ENCODE assay signal across 10 cellular contexts in genomic region chr17:19812407-19812806, GRCh38. TPM values are rescaled to one million over a fixed set of nuclear protein-coding genes. Genes with fewer than 3 reads are reported as not detected.
DNase-seq lines count a peak whose midpoint lies in the region; ATAC-seq, FAIRE-seq and TF ChIP-seq lines count a peak whose summit lies in the region.
"Had no signal": no experiment of that assay in that cellular context is flagged by ENCODE, and none has a peak within 500 bp of the region (broad histone marks: within the 10 kb centered on the region; RNA-seq: fewer than 3 reads in every experiment).

No MANE protein-coding gene starts in this region.

- peaks cover 6% of the 10 kb centered on the region; the same call in 1 of the 2 replicates for H3K36me3 ChIP-seq in IMR-90 (ENCODE audit: control insufficient read depth, insufficient read depth, low read length)
- no peaks in the 10 kb centered on the region for H3K36me3 ChIP-seq in GM12878 (ENCODE audit: control insufficient read depth in 2 of 2, insufficient read depth in 2 of 2, low read length in 1 of 2)

- no peaks in the 10 kb centered on the region; the same call in 1 of the 2 replicates for H4K20me1 ChIP-seq in IMR-90 (ENCODE audit: insufficient read depth, low read length)
- H4K20me1 ChIP-seq in GM12878 (ENCODE audit: control insufficient read depth, insufficient read depth): no peaks in the 10 kb centered on the region

- no peak overlapping the region for H3K9ac ChIP-seq in IMR-90 (ENCODE audit: low read depth, low read length)
- H3K9ac ChIP-seq in GM12878 (ENCODE audit: control insufficient read depth, insufficient read depth, low read length): no peak overlapping the region

- no peaks in the 10 kb centered on the region for H3K9me3 ChIP-seq in IMR-90 (ENCODE audit: control insufficient read depth, insufficient read depth, low read length)
- no peaks in the 10 kb centered on the region for H3K9me3 ChIP-seq in GM12878 (replicated peaks; ENCODE audit: control insufficient read depth, insufficient read depth, low read length)

- DNase-seq in IMR-90 (peak; percentile 10), GM12878 (ENCODE audit: low read depth, low spot score) (no peak), midbrain (lab: John Stamatoyannopoulos, UW) (peak; percentile 57), HK-2 (ENCODE audit: unreplicated experiment) (no peak), DMS153 treated with DMSO at 0.1 percent for 48 hours (lab: John Stamatoyannopoulos, UW; ENCODE audit: unreplicated experiment) (no peak)
- DNase-seq: activated naive CD4-positive, alpha-beta T cell treated with anti-CD3 and anti-CD28 coated beads, Interleukin-2, amount 50 U/mL, for 16 hours; stimulated activated naive CD8-positive, alpha-beta T cell treated with anti-CD3 and anti-CD28 coated beads, Interleukin-15, Interleukin-2, amounts not matched to agents 100 U/mL and 50 U/mL, for 24 hours had no signal

- H3K18ac ChIP-seq in IMR-90 (ENCODE audit: low read depth, low read length): no peak overlapping the region

- in situ Hi-C loops in IMR-90 (cut with MboI; ENCODE audit: low sequenced_read_pairs) (no loop called here), GM12878 (cut with MboI) (no loop called here)

- RAD21 ChIA-PET in GM12878 (lab: Charles Lee; ENCODE audit: unreplicated experiment): no interaction called here

- WGBS in IMR-90 (ENCODE audit: extremely low coverage in 2 of 2, insufficient read length in 1 of 2), 2 experiments: no CpG with 5 or more reads among the region's 3 CpGs
- 93% methylated on average over 3 of the region's 3 CpGs for WGBS in GM12878 (ENCODE audit: insufficient coverage, insufficient replicate concordance, low lambda C conversion rate, missing lambda C conversion rate)

- no peak overlapping the region for H3K23ac ChIP-seq in IMR-90 (ENCODE audit: low read depth, low read length)

- H2BK20ac ChIP-seq in IMR-90 (ENCODE audit: low read depth, low read length): no peak overlapping the region

- H3K4me2 ChIP-seq in IMR-90 (ENCODE audit: low read depth, low read length): no peak overlapping the region
- no peak overlapping the region for H3K4me2 ChIP-seq in GM12878 (ENCODE audit: control insufficient read depth, insufficient read depth)

- H3K4ac ChIP-seq in IMR-90 (ENCODE audit: low read depth, low read length): no peak overlapping the region

- peak; percentile 85 for ATAC-seq in IMR-90 (ENCODE audit: low read depth)
- no peak for ATAC-seq in GM12878
- ATAC-seq in esophagus mucosa: no peak
- ATAC-seq in HG02981 (IDR thresholded peaks at IDR 0.05; ENCODE audit: unreplicated experiment): no peak
- ATAC-seq: stimulated activated naive CD8-positive, alpha-beta T cell treated with anti-CD3 and anti-CD28 coated beads, Interleukin-15, Interleukin-2, amounts not matched to agents 100 U/mL and 50 U/mL, for 24 hours had no signal

- H3K56ac ChIP-seq in IMR-90 (ENCODE audit: extremely low read depth, insufficient read depth, low read length): no peak overlapping the region

- no peaks in the 10 kb centered on the region for H3K27me3 ChIP-seq in IMR-90 (ENCODE audit: control insufficient read depth, insufficient read depth, low read length)
- H3K27me3 ChIP-seq in GM12878 (replicated peaks in 1 of 2; ENCODE audit: control insufficient read depth in 2 of 2, insufficient read depth in 2 of 2, low read length in 1 of 2): no peaks in the 10 kb centered on the region

- TF ChIP-seq EP300 in GM12878 (IDR thresholded peaks at IDR 0.05; ENCODE audit: borderline replicate concordance in 1 of 2, control insufficient read depth in 1 of 2, low read depth in 2 of 2, low read length in 2 of 2): no peak

- FAIRE-seq in G401.6 (lab: Jason Lieb, UNC) (peak; percentile 33), GM12878 (lab: Jason Lieb, UNC) (no peak)

- no peak overlapping the region for H2BK120ac ChIP-seq in IMR-90 (ENCODE audit: low read depth, low read length)

- no peak overlapping the region for H4K8ac ChIP-seq in IMR-90 (ENCODE audit: low read depth in 2 of 2, low read length in 2 of 2)

- no peak overlapping the region for H2BK15ac ChIP-seq in IMR-90 (ENCODE audit: low read depth, low read length)

- BruUV-seq in IMR-90 (replicated peaks; lab: Mats Ljungman, UMichigan) (no TSS peak), GM12878 (replicated peaks; lab: Mats Ljungman, UMichigan) (no TSS peak)

- no peak overlapping the region for H3K14ac ChIP-seq in IMR-90 (replicated peaks; ENCODE audit: low read depth, low read length)

- no peak overlapping the region for H4K91ac ChIP-seq in IMR-90 (ENCODE audit: insufficient read depth, low read depth, low read length)

- peak; percentile 31; the same call in 1 of the 2 replicates for TF ChIP-seq CTCF in IMR-90 (conservative IDR thresholded peaks at IDR 0.05; ENCODE audit: low read depth, low read length)
- TF ChIP-seq CTCF in GM12878 (IDR thresholded peaks at IDR 0.05 in 2 of 3, conservative IDR thresholded peaks at IDR 0.05 in 1 of 3; ENCODE audit: control insufficient read depth in 2 of 3, extremely low read depth in 1 of 3, insufficient read depth in 1 of 3, low read depth in 3 of 3, low read length in 3 of 3): peak; percentile 19 to 30 (median 26); a peak in 4 of 6 replicates

- no peak overlapping the region for H2AK5ac ChIP-seq in IMR-90 (ENCODE audit: low read depth, low read length)

- intact Hi-C loops in IMR-90 (cut with micrococcal nuclease): no loop called here
- intact Hi-C loops in GM12878 (cut with micrococcal nuclease; ENCODE audit: unreplicated experiment): no loop called here

- TF ChIP-seq RAD21 in IMR-90 (IDR thresholded peaks at IDR 0.05; ENCODE audit: low read length) (peak; percentile 15; the same call in 1 of the 2 replicates), GM12878 (IDR thresholded peaks at IDR 0.05; ENCODE audit: insufficient read depth, low read depth, low read length) (peak; percentile 46; the same call in 1 of the 2 replicates)

- TF ChIP-seq POLR2A in IMR-90 (IDR thresholded peaks at IDR 0.05; ENCODE audit: low read depth, low read length) (no peak), GM12878 (IDR thresholded peaks at IDR 0.05; ENCODE audit: low read depth, low read length) (no peak)

- dilution Hi-C loops in IMR-90 (cut with HindIII; ENCODE audit: low sequenced_read_pairs, unreplicated experiment): no loop called here

- no peak overlapping the region for H4K5ac ChIP-seq in IMR-90 (ENCODE audit: low read depth, low read length)

- H3K79me1 ChIP-seq in IMR-90 (ENCODE audit: low read depth in 1 of 2, low read length in 2 of 2): no peaks in the 10 kb centered on the region

- no peaks in the 10 kb centered on the region for H3K9me1 ChIP-seq in IMR-90 (ENCODE audit: insufficient read depth, low read length)

- H3K4me3 ChIP-seq in IMR-90 (ENCODE audit: insufficient read depth, low read depth, low read length): no peak overlapping the region
- H3K4me3 ChIP-seq in GM12878: no peak overlapping the region

- H2BK5ac ChIP-seq in IMR-90 (ENCODE audit: low read depth, low read length, poor library complexity, severe bottlenecking): no peak overlapping the region

- H2AFZ ChIP-seq in IMR-90 (replicated peaks; ENCODE audit: low read length, poor library complexity): no peak overlapping the region
- no peak overlapping the region for H2AFZ ChIP-seq in GM12878 (ENCODE audit: control insufficient read depth, low read depth, low read length)

- H3K79me2 ChIP-seq in GM12878 (ENCODE audit: control insufficient read depth, insufficient read depth, low read length): no peaks in the 10 kb centered on the region

- H3K4me1 ChIP-seq in IMR-90 (ENCODE audit: control insufficient read depth, insufficient read depth, low read length) (no peaks in the 10 kb centered on the region), GM12878 (ENCODE audit: control insufficient read depth, insufficient read depth, low read length) (no peaks in the 10 kb centered on the region)

- no peak overlapping the region for H2AK9ac ChIP-seq in IMR-90 (replicated peaks; ENCODE audit: low read depth, low read length, poor library complexity)

- H3K27ac ChIP-seq in IMR-90 (ENCODE audit: insufficient read depth, low read length): no peak overlapping the region
- no peak overlapping the region for H3K27ac ChIP-seq in GM12878 (ENCODE audit: control insufficient read depth, insufficient read depth)

- SMC1A ChIA-PET in GM12878 (lab: Charles Lee; ENCODE audit: uncharacterized antibody, unreplicated experiment): no interaction called here

- CTCF ChIA-PET in IMR-90 (lab: Yijun Ruan, JAX): no interaction called here
- CTCF ChIA-PET in GM12878 (lab: Yijun Ruan, JAX): no interaction called here

- POLR2A ChIA-PET in IMR-90 (lab: Charles Lee; ENCODE audit: unreplicated experiment): no interaction called here
- POLR2A ChIA-PET in GM12878 (lab: Charles Lee): no interaction called here

TF ChIP-seq in IMR-90, 13 proteins besides CTCF, POLR2A, EP300 and RAD21:
- TF ChIP-seq NFE2L2 (IDR thresholded peaks at IDR 0.05; ENCODE audit: low read depth, low read length) (no peak), SMC3 (IDR thresholded peaks at IDR 0.05; ENCODE audit: low read depth, low read length) (no peak)

TF ChIP-seq in GM12878, 131 proteins besides CTCF, POLR2A, EP300 and RAD21 (continues in another document):
- no peak for TF ChIP-seq MEF2B (IDR thresholded peaks at IDR 0.05; ENCODE audit: partially characterized antibody, poor library complexity, severe bottlenecking)
- no peak for TF ChIP-seq KAT2A (conservative IDR thresholded peaks at IDR 0.05; ENCODE audit: control insufficient read depth, low read depth, low read length)
- TF ChIP-seq FOXK2 (IDR thresholded peaks at IDR 0.05): no peak
- no peak for TF ChIP-seq SREBF1 (IDR thresholded peaks at IDR 0.05; ENCODE audit: low read length)

RNA-seq across cellular contexts. Expression of gene ULK2, which starts 55.3 kb away (rescaled TPM):
- total RNA-seq in IMR-90 (2012; rRNA removed) (7.8 and 10.8 TPM in 2 replicates), GM12878 (2014; rRNA removed) (2.0 and 2.6 TPM in 2 replicates), GM12878 (2014; rRNA removed; fragmentation: Illumina TruSeq; extraction: Trizol) (1.2 and 1.6 TPM in 2 replicates), GM12878 (2021) (2.4 and 2.6 TPM in 2 replicates), esophagus mucosa (8.4 TPM)
- polyA plus RNA-seq in IMR-90 (2012; rRNA removed) (7.9 and 8.9 TPM in 2 replicates), GM12878 (2011; rRNA removed) (4.9 and 5.3 TPM in 2 replicates), GM12878 (2014; fragmentation: Illumina TruSeq; extraction: Trizol) (3.4 and 5.8 TPM in 2 replicates), GM12878 (2014; fragmentation: Nextera tagmentation; extraction: Ambion mirVana) (under 1 TPM; 0.29 to 0.39 TPM), GM12878 (2014; rRNA removed) (2.3 and 3.1 TPM in 2 replicates), GM12878 (2016; fragmentation: Nextera tagmentation; extraction: Ambion mirVana) (1 to 10 TPM in 1 of 2 experiments, under 1 TPM in 1; 0.97 to 1.0 TPM)
- 1.7 and 6.4 TPM in 2 replicates for polyA plus RNA-seq in IMR-90 (2012; cell fraction: cytosol; rRNA removed)
- polyA plus RNA-seq in IMR-90 (2012; cell fraction: nucleus; rRNA removed; ENCODE audit: low replicate concordance): 20.1 and 24.2 TPM in 2 replicates
- total RNA-seq in GM12878 (2013; cell fraction: nucleolus; rRNA removed): 1.4 and 1.6 TPM in 2 replicates
- polyA plus RNA-seq in GM12878 (2011; ENCODE audit: low read depth): 1.7 TPM
- polyA plus RNA-seq in GM12878 (2011; cell fraction: cytosol; rRNA removed): 3.3 and 3.4 TPM in 2 replicates
- polyA plus RNA-seq in GM12878 (2011; cell fraction: nucleus; rRNA removed): 3.5 and 5.0 TPM in 2 replicates
- 1.2 and 1.8 TPM in 2 replicates for polyA plus RNA-seq in GM12878 (2012)
- polyA minus RNA-seq in GM12878 (2011; rRNA and poly(A)+ RNA removed): 5.0 and 12.7 TPM in 2 replicates
- 3.0 and 6.1 TPM in 2 replicates for polyA minus RNA-seq in GM12878 (2011; cell fraction: cytosol; rRNA and poly(A)+ RNA removed)
- 4.2 and 6.4 TPM in 2 replicates for polyA minus RNA-seq in GM12878 (2011; cell fraction: nucleus; rRNA and poly(A)+ RNA removed)

Comparison
In these comparisons a context has a peak if more than half of its experiments do, and no peak if none do; other contexts are left out.
1. DNase-seq: peak in IMR-90 (single experiment) and midbrain (single experiment); none in GM12878 (single experiment), HK-2 (single experiment) and DMS153 treated with DMSO at 0.1 percent for 48 hours (single experiment).